18 cellular contexts compared by ENCODE assay signal in the genomic region with DNA sequence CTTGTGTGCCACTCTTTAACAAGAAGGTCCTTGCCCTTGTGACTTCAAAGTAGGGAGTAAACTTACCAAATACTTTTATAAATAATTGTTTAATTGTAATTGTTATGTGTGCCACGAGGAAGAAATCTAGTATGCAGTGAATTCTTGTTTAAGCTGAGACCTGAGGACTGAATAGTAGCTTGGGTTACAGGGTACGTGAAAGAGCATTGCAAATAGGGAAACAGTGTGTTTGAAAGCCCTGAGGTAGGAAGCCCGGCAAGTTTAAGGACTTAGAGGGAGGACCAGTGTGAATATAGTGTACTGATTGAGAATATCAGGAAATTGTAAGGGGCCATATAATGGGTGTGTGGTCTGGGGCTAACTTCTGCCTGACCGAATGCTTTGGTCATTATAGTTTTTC. TPM values are rescaled to one million over a fixed set of nuclear protein-coding genes. Genes with fewer than 3 reads are reported as not detected.
DNase-seq lines count a peak whose midpoint lies in the region; ATAC-seq and TF ChIP-seq lines count a peak whose summit lies in the region.
"Had no signal": no experiment of that assay in that cellular context is flagged by ENCODE, and none has a peak within 500 bp of the region (broad histone marks: within the 10 kb centered on the region; RNA-seq: fewer than 3 reads in every experiment).

No MANE protein-coding gene starts in this region.

- H3K36me3 ChIP-seq in GM23338 (ENCODE audit: insufficient read depth): no peaks in the 10 kb centered on the region
- no peaks in the 10 kb centered on the region for H3K36me3 ChIP-seq in hepatocyte (replicated peaks; ENCODE audit: insufficient read depth, low read depth)

- 51% methylated on average over 4 of the region's 4 CpGs for WGBS in hepatocyte (ENCODE audit: low lambda C conversion rate, missing lambda C conversion rate)

- no peaks in the 10 kb centered on the region for H3F3A ChIP-seq in GM23338 (replicated peaks; ENCODE audit: low read depth)

- H2AFZ ChIP-seq in GM23338: no peak overlapping the region
- H2AFZ ChIP-seq in hepatocyte: no peak overlapping the region
- H2AFZ ChIP-seq: PC-9 had no signal

- H3K9me3 Mint-ChIP-seq in GM23338 (no peaks in the 10 kb centered on the region), WTC11 (peaks cover 4% of the 10 kb centered on the region; the same call in 1 of the 2 replicates), glutamatergic neuron (ENCODE audit: unreplicated experiment) (peaks cover 1% of the 10 kb centered on the region)
- H3K9me3 Mint-ChIP-seq: central memory CD8-positive, alpha-beta T cell had no signal

- peaks cover 81% of the 10 kb centered on the region for H3K4me1 Mint-ChIP-seq in GM23338
- H3K4me1 Mint-ChIP-seq in WTC11: peaks cover 88% of the 10 kb centered on the region
- H3K4me1 Mint-ChIP-seq in glutamatergic neuron (ENCODE audit: low read depth, unreplicated experiment): peaks cover 18% of the 10 kb centered on the region

- DNase-seq in GM23338 (ENCODE audit: low spot score): no peak
- no peak for DNase-seq in WTC11 (ENCODE audit: low spot score)
- peak; percentile 20 for DNase-seq in hepatocyte (ENCODE audit: low spot score)
- no peak for DNase-seq in EL
- DNase-seq in glutamatergic neuron: no peak
- DNase-seq: activated CD8-positive, alpha-beta memory T cell treated with anti-CD3 and anti-CD28 coated beads, Interleukin-2, amount 50 U/mL, for 48 hours; H7; kidney glomerular epithelial cell; naive B cell; NCI-H1694 treated with DMSO at 0.1 percent for 48 hours; NCI-H510A treated with DMSO at 0.1 percent for 48 hours; stimulated activated CD4-positive, alpha-beta T cell treated with anti-CD3 and anti-CD28 coated beads, Interleukin-4, amount 100 ng/mL, for 1 hour had no signal

- H3K27ac ChIP-seq in GM23338 (ENCODE audit: low read depth): peak overlapping the region; percentile 43
- peak overlapping the region; percentile 82 for H3K27ac ChIP-seq in hepatocyte
- peak overlapping the region in 15 of 21 experiments; percentile 1 to 69 (median 45) for H3K27ac ChIP-seq in skin epidermis
- H3K27ac ChIP-seq: PC-9 had no signal

- peak overlapping the region; percentile 2 for H3K4me2 ChIP-seq in GM23338
- H3K4me2 ChIP-seq in hepatocyte: peak overlapping the region; percentile 60
- H3K4me2 ChIP-seq: PC-9 had no signal

- H4K20me1 ChIP-seq in GM23338 (replicated peaks; ENCODE audit: insufficient read depth) (peaks cover 8% of the 10 kb centered on the region), hepatocyte (ENCODE audit: insufficient read depth, poor library complexity, severe bottlenecking) (no peaks in the 10 kb centered on the region)

- POLR2A ChIA-PET in WTC11 (lab: Charles Lee): interaction anchor here (1.1 kb wide), 1 partner anchor 13 kb away, joined by 4 read pairs; no protein-coding TSS in a partner anchor

- no peak overlapping the region; the same call in 2 of the 3 replicates for H3K4me3 Mint-ChIP-seq in GM23338
- H3K4me3 Mint-ChIP-seq in WTC11: no peak overlapping the region
- no peak overlapping the region for H3K4me3 Mint-ChIP-seq in glutamatergic neuron (ENCODE audit: unreplicated experiment)
- H3K4me3 Mint-ChIP-seq: activated naive CD8-positive, alpha-beta T cell; central memory CD8-positive, alpha-beta T cell had no signal

- H3K27me3 ChIP-seq in GM23338 (ENCODE audit: insufficient read depth): no peaks in the 10 kb centered on the region
- H3K27me3 ChIP-seq in hepatocyte: no peaks in the 10 kb centered on the region

- H3K9me2 ChIP-seq in GM23338 (ENCODE audit: insufficient read depth) (no peaks in the 10 kb centered on the region), hepatocyte (replicated peaks; ENCODE audit: insufficient read depth) (no peaks in the 10 kb centered on the region)

- no peaks in the 10 kb centered on the region for H3K9me3 ChIP-seq in hepatocyte (ENCODE audit: low read depth)

- no peak for TF ChIP-seq CTCF in GM23338 (conservative IDR thresholded peaks at IDR 0.05; ENCODE audit: low read depth in 2 of 2)
- no peak for TF ChIP-seq CTCF in WTC11 (IDR thresholded peaks at IDR 0.05)
- TF ChIP-seq CTCF in hepatocyte (IDR thresholded peaks at IDR 0.05; ENCODE audit: poor library complexity): no peak
- TF ChIP-seq CTCF in glutamatergic neuron (IDR thresholded peaks at IDR 0.05; ENCODE audit: partially characterized antibody, unreplicated experiment): no peak

- peaks cover 14% of the 10 kb centered on the region for H3K36me3 Mint-ChIP-seq in GM23338 (ENCODE audit: low read depth)
- H3K36me3 Mint-ChIP-seq in WTC11: no peaks in the 10 kb centered on the region
- no peaks in the 10 kb centered on the region for H3K36me3 Mint-ChIP-seq in glutamatergic neuron (ENCODE audit: unreplicated experiment)
- H3K36me3 Mint-ChIP-seq: naive B cell had no signal

- CTCF ChIA-PET in WTC11 (lab: Charles Lee): interaction anchor here (0.6 to 1.4 kb wide), 3 partner anchors 9 to 27 kb away, joined by 3 to 5 read pairs (median 3); no protein-coding TSS in a partner anchor

- no peak overlapping the region for H3K4me3 ChIP-seq in GM23338
- H3K4me3 ChIP-seq in hepatocyte: no peak overlapping the region
- H3K4me3 ChIP-seq in skin epidermis: no peak overlapping the region
- H3K4me3 ChIP-seq: PC-9 had no signal

- peak overlapping the region; percentile 96 for H3K27ac Mint-ChIP-seq in GM23338
- peak overlapping the region; percentile 97 for H3K27ac Mint-ChIP-seq in WTC11
- H3K27ac Mint-ChIP-seq in glutamatergic neuron (ENCODE audit: unreplicated experiment): no peak overlapping the region
- H3K27ac Mint-ChIP-seq: activated naive CD8-positive, alpha-beta T cell had no signal

- peaks cover 5% of the 10 kb centered on the region for H3K27me3 Mint-ChIP-seq in GM23338 (ENCODE audit: insufficient read depth, low read depth, poor library complexity)
- H3K27me3 Mint-ChIP-seq in WTC11 (ENCODE audit: low read depth): no peaks in the 10 kb centered on the region
- no peaks in the 10 kb centered on the region for H3K27me3 Mint-ChIP-seq in glutamatergic neuron (ENCODE audit: unreplicated experiment)
- H3K27me3 Mint-ChIP-seq: activated naive CD8-positive, alpha-beta T cell; central memory CD8-positive, alpha-beta T cell; naive B cell had no signal

- H3K79me2 ChIP-seq in GM23338 (replicated peaks; ENCODE audit: insufficient read depth): peaks cover 100% of the 10 kb centered on the region
- H3K79me2 ChIP-seq in hepatocyte: peaks cover 81% of the 10 kb centered on the region

- ATAC-seq in GM23338 (peak; percentile 30), WTC11 (peak; percentile 12; the same call in 1 of the 2 replicates), GM21515 (IDR thresholded peaks at IDR 0.05; ENCODE audit: unreplicated experiment) (no peak), HG03196 (IDR thresholded peaks at IDR 0.05; ENCODE audit: unreplicated experiment) (no peak)

- H3K4me1 ChIP-seq in GM23338 (ENCODE audit: insufficient read depth) (peaks cover 79% of the 10 kb centered on the region), hepatocyte (ENCODE audit: insufficient read depth) (peaks cover 25% of the 10 kb centered on the region)

TF ChIP-seq in GM23338, 12 proteins besides CTCF, POLR2A, EP300 and RAD21:
- TF ChIP-seq POLR2AphosphoS5 (IDR thresholded peaks at IDR 0.05; ENCODE audit: low read depth) (no peak), ZNF331 (CRISPR knock-in tag; IDR thresholded peaks at IDR 0.05; ENCODE audit: low read depth) (no peak), NANOG (IDR thresholded peaks at IDR 0.05; ENCODE audit: borderline replicate concordance) (no peak), CREB1 (CRISPR knock-in tag; IDR thresholded peaks at IDR 0.05; ENCODE audit: low read depth) (no peak)

TF ChIP-seq in WTC11, 78 proteins besides CTCF, POLR2A, EP300 and RAD21 (continues in another document):
- TF ChIP-seq PRDM15 (CRISPR knock-in tag; IDR thresholded peaks at IDR 0.05) (no peak), IRF2 (CRISPR knock-in tag; IDR thresholded peaks at IDR 0.05; ENCODE audit: borderline replicate concordance, low read depth) (no peak)

RNA-seq across cellular contexts. Expression of gene PHLPP1, which starts 26.2 kb away (rescaled TPM):
- 72.5 and 73.6 TPM in 2 replicates for total RNA-seq in GM23338 (2014; rRNA removed; shearing (Covaris generic))
- polyA plus RNA-seq in GM23338 (2016; fragmentation: Nextera tagmentation; extraction: Ambion mirVana): 15.7 and 16.3 TPM in 2 replicates
- total RNA-seq in WTC11 (2021): 49.1 to 52.0 TPM (median 49.5 TPM) in 3 replicates
- 12.6 and 14.3 TPM in 2 replicates for total RNA-seq in hepatocyte
- 7.3 and 7.4 TPM in 2 replicates for polyA plus RNA-seq in hepatocyte
- 14.0 TPM for total RNA-seq in glutamatergic neuron (ENCODE audit: unreplicated experiment)

Comparison
In these comparisons a context has a peak if more than half of its experiments do, and no peak if none do; other contexts are left out.
1. ATAC-seq: peak in GM23338 (single experiment) and WTC11 (single experiment); none in GM21515 (single experiment) and HG03196 (single experiment).
2. Peak in every context shown above with its lines, with median percentiles within 50 percentile points of each other: H3K27ac ChIP-seq.